ENCODE assay signal across 8 cellular contexts in the genomic region with DNA sequence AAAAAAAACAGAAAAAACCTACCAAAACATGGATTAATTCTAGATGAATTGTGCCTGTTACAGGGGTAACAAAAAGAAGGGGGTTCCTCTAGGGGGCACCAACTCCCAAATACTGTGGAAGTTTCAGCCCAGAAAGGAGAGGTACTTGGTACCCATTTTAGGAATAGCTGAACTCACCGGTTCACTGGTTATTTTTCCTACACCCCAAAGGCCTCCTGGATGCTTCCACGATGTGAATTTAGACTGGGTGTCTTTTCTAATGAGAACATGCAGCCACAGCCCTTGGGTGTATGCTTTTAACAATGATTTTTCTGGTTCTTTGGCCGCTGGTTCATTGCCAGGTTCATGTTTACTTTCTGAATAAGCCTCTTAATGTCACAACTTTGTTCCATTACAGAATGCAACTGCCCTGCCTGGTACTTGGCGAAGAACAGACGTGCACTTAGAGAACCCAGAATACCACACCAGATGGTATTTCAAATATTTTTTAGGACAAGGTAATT. TPM values are rescaled to one million over a fixed set of nuclear protein-coding genes. Genes with fewer than 3 reads are reported as not detected.
A peak's percentile ranks its signal among the peaks of the same experiment; 100 is the strongest.
DNase-seq lines count a peak whose midpoint lies in the region; TF ChIP-seq lines count a peak whose summit lies in the region.

No MANE protein-coding gene starts in this region.

- intact Hi-C loops in esophagus muscularis mucosa (cut with DNase I), result no loop called here

- H3K27ac ChIP-seq in VCaP (peak overlapping the region; percentile 30), esophagus muscularis mucosa (replicated peaks in 1 of 4) (peak overlapping the region; percentile 21 to 38 (median 27))

- DNase-seq in AG10803 (ENCODE audit: low read depth) (peak; percentile 79), HCEC 1CT (peak; percentile 56), esophagus muscularis mucosa (ENCODE audit: extremely low spot score) (peak; percentile 91), progenitor cell of endocrine pancreas (ENCODE audit: low spot score, unreplicated experiment) (no peak), Kasumi-1 (lab: John Stamatoyannopoulos, UW) (no peak), GOT3 (lab: John Stamatoyannopoulos, UW) (no peak), KBM-7 (no peak)

- no peak for TF ChIP-seq EP300 in esophagus muscularis mucosa (IDR thresholded peaks at IDR 0.05)

- no peak overlapping the region for H3K4me3 Mint-ChIP-seq in progenitor cell of endocrine pancreas (ENCODE audit: low read depth)

- no peaks in the 10 kb centered on the region for H3K27me3 Mint-ChIP-seq in progenitor cell of endocrine pancreas

- no peak for TF ChIP-seq POLR2A in esophagus muscularis mucosa (IDR thresholded peaks at IDR 0.05; ENCODE audit: low read depth)

- H3K36me3 Mint-ChIP-seq in progenitor cell of endocrine pancreas (ENCODE audit: insufficient read depth), result peaks cover 6% of the 10 kb centered on the region

- peak; percentile 49 for TF ChIP-seq CTCF in AG10803 (conservative IDR thresholded peaks at IDR 0.05; ENCODE audit: low read length)
- peak; percentile 52 for TF ChIP-seq CTCF in VCaP (conservative IDR thresholded peaks at IDR 0.05)
- peak; percentile 22 to 46 (median 28) for TF ChIP-seq CTCF in esophagus muscularis mucosa (IDR thresholded peaks at IDR 0.05)
- TF ChIP-seq CTCF in progenitor cell of endocrine pancreas (IDR thresholded peaks at IDR 0.05; ENCODE audit: unreplicated experiment), result peak; percentile 22

- in situ Hi-C loops in KBM-7 (cut with MboI; ENCODE audit: low pct_unique_long_range_greater_than_20kb, low sequenced_read_pairs), result no loop called here

- H3K9me3 Mint-ChIP-seq in progenitor cell of endocrine pancreas (ENCODE audit: low read depth), result no peaks in the 10 kb centered on the region

- H3K4me3 ChIP-seq in AG10803 (ENCODE audit: low read length) (no peak overlapping the region), esophagus muscularis mucosa (no peak overlapping the region)

- H3K27me3 ChIP-seq in esophagus muscularis mucosa, result no peaks in the 10 kb centered on the region

- H3K27ac Mint-ChIP-seq in progenitor cell of endocrine pancreas, result no peak overlapping the region

- peaks cover 8 to 32% (median 13%) of the 10 kb centered on the region in 4 donors for H3K4me1 ChIP-seq in esophagus muscularis mucosa

- H3K9me3 ChIP-seq in esophagus muscularis mucosa, result no peaks in the 10 kb centered on the region

- H3K4me1 Mint-ChIP-seq in progenitor cell of endocrine pancreas (ENCODE audit: low read depth), result peaks cover 22% of the 10 kb centered on the region

- H3K36me3 ChIP-seq in esophagus muscularis mucosa, result peaks cover 0 to 27% (median 13%) of the 10 kb centered on the region in 4 donors

- WGBS in esophagus muscularis mucosa, result 25% methylated on average over 5 of the region's 5 CpGs

RNA-seq across cellular contexts. Expression of gene GARNL3, which starts 46.7 kb away (rescaled TPM):
- 10 to 100 TPM in 3 of 4 donors, 1 to 10 TPM in 1; 8.9 to 17.9 (median 12.2) TPM for total RNA-seq in esophagus muscularis mucosa
- total RNA-seq in progenitor cell of endocrine pancreas, result 21.4 and 28.3 TPM in 2 replicates

Comparison
In these comparisons a context has a peak if more than half of its experiments do, and no peak if none do; other contexts are left out.
1. DNase-seq: peak in AG10803 (single experiment), HCEC 1CT (single experiment) and esophagus muscularis mucosa (single experiment); none in progenitor cell of endocrine pancreas (single experiment), Kasumi-1 (0 of 2), GOT3 (single experiment) and KBM-7 (single experiment).
2. Peak in every context shown above with its lines, with median percentiles within 50 percentile points of each other: CTCF ChIP-seq.